Comparison of ENCODE assay signal across 10 cellular contexts in the genomic region with DNA sequence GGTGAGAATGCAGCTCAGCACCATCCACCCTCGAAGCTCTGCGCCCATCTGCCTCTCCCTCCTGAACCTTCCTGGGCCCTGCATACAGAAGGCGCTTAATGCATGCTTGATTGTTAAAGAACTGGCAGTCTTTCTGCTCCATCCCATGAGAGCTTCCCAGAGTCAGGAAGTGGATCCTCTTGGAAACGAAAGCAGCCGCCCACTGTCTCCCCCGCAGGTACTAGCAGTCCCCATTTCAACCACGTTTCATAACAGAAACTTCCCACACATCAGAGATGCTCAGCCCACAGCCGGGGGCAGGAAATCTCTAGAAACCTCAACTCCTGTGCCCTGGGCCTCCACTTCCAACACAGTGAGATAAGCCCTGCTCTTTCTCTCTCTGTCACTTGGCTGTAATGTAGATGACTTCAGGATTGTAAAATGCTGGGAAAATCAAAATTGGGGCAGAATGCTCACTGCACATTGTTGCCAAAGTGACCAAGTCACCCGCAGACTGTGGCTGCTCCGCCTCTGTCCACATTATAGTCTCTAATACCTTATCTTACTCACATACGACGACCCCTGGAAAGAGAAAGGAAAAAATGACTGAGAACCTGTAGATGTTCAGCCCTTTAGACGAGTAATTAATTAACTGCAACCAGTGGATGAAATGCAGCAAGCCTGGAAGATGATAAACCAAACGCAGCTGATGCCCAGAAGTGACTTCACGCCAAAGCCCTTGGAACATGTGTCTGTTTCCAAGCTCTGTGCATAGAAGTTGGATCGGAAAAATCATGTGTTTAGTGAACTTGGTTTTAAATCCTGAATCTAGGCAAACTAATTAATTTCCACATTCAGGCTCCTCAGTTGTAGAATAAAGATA. TPM values are rescaled to one million over a fixed set of nuclear protein-coding genes. Genes with fewer than 3 reads are reported as not detected.
A peak's percentile ranks its signal among the peaks of the same experiment; 100 is the strongest.
DNase-seq lines count a peak whose midpoint lies in the region; ATAC-seq, FAIRE-seq and TF ChIP-seq lines count a peak whose summit lies in the region.
"Had no signal": no experiment of that assay in that cellular context is flagged by ENCODE, and none has a peak within 500 bp of the region (broad histone marks: within the 10 kb centered on the region; RNA-seq: fewer than 3 reads in every experiment).

No MANE protein-coding gene starts in this region.

- no peaks in the 10 kb centered on the region for H3K9me2 ChIP-seq in SK-N-SH

- ATAC-seq in HG02642 (IDR thresholded peaks at IDR 0.05; ENCODE audit: poor library complexity, unreplicated experiment), result peak; percentile 45
- no peak for ATAC-seq in GM19455 (IDR thresholded peaks at IDR 0.05; ENCODE audit: unreplicated experiment)
- ATAC-seq: mucosa of descending colon had no signal

- H3K36me3 Mint-ChIP-seq in activated naive CD8-positive, alpha-beta T cell, result no peaks in the 10 kb centered on the region

- no peak overlapping the region for H3K27ac Mint-ChIP-seq in activated naive CD8-positive, alpha-beta T cell

- no peaks in the 10 kb centered on the region for H3K9me3 Mint-ChIP-seq in activated naive CD8-positive, alpha-beta T cell (ENCODE audit: low read depth)

- no peak for TF ChIP-seq RAD21 in SK-N-SH (IDR thresholded peaks at IDR 0.05; ENCODE audit: low read length)

- H3K27ac ChIP-seq in BLaER1, result no peak overlapping the region
- H3K27ac ChIP-seq in SK-N-SH (ENCODE audit: low read depth in 2 of 2, low read length in 1 of 2), result peak overlapping the region in 1 of 2 experiments; percentile 23; a peak in 1 of 4 replicates

- H3K4me3 ChIP-seq in BLaER1 (no peak overlapping the region), SK-N-SH (ENCODE audit: low read depth in 2 of 2, low read length in 1 of 2) (no peak overlapping the region)
- H3K4me3 ChIP-seq: mucosa of descending colon had no signal

- H3K9ac ChIP-seq in BLaER1, result no peak overlapping the region
- no peak overlapping the region for H3K9ac ChIP-seq in SK-N-SH

- H3K9me3 ChIP-seq in BLaER1 (no peaks in the 10 kb centered on the region), SK-N-SH (no peaks in the 10 kb centered on the region)
- H3K9me3 ChIP-seq: mucosa of descending colon had no signal

- no peak overlapping the region for H2AFZ ChIP-seq in SK-N-SH (ENCODE audit: low read depth)

- H3K27me3 ChIP-seq in BLaER1, result no peaks in the 10 kb centered on the region
- no peaks in the 10 kb centered on the region for H3K27me3 ChIP-seq in SK-N-SH (ENCODE audit: insufficient read depth)

- H3K4me1 Mint-ChIP-seq in activated naive CD8-positive, alpha-beta T cell (ENCODE audit: low read depth), result peaks cover 25% of the 10 kb centered on the region

- POLR2A ChIA-PET in SK-N-SH (lab: Yijun Ruan, JAX), result no interaction called here

- DNase-seq in kidney tubule cell (ENCODE audit: low spot score) (peak; percentile 60), NCI-H1436 (lab: John Stamatoyannopoulos, UW) (no peak), SK-N-SH (no peak), HTR-8/SVneo (ENCODE audit: insufficient read length, low spot score) (no peak)
- DNase-seq: mucosa of descending colon, SIG-M5 had no signal

- H4K20me1 ChIP-seq in BLaER1 (no peaks in the 10 kb centered on the region), SK-N-SH (ENCODE audit: insufficient read depth) (no peaks in the 10 kb centered on the region)

- H3K4me1 ChIP-seq in BLaER1 (peaks cover 43% of the 10 kb centered on the region), SK-N-SH (ENCODE audit: control insufficient read depth in 1 of 2, insufficient read depth in 2 of 2, low read depth in 1 of 2, low read length in 1 of 2) (peaks cover 0 to 34% of the 10 kb centered on the region in 2 experiments; a peak in 1 of 4 replicates)

- TF ChIP-seq EP300 in SK-N-SH (IDR thresholded peaks at IDR 0.05; ENCODE audit: borderline replicate concordance in 1 of 2, low read depth in 1 of 2, low read length in 1 of 2), result no peak

- TF ChIP-seq CTCF in SK-N-SH (IDR thresholded peaks at IDR 0.05), result no peak

- WGBS in SK-N-SH (ENCODE audit: low lambda C conversion rate), result 87% methylated on average over 16 of the region's 16 CpGs

- H3K4me2 ChIP-seq in BLaER1 (peak overlapping the region; percentile 68), SK-N-SH (no peak overlapping the region)

- H3K4me3 Mint-ChIP-seq in activated naive CD8-positive, alpha-beta T cell, result peak overlapping the region; percentile 48

- H3F3A ChIP-seq in SK-N-SH (replicated peaks; ENCODE audit: insufficient read depth), result no peaks in the 10 kb centered on the region

- H3K27me3 Mint-ChIP-seq in activated naive CD8-positive, alpha-beta T cell, result peaks cover 7% of the 10 kb centered on the region

- H3K36me3 ChIP-seq in BLaER1 (no peaks in the 10 kb centered on the region), SK-N-SH (replicated peaks in 1 of 2; ENCODE audit: control insufficient read depth in 1 of 2, insufficient read depth in 2 of 2, low read length in 1 of 2) (peaks cover 0 to 6% of the 10 kb centered on the region in 2 experiments)

- no peak for FAIRE-seq in HTR-8/SVneo (lab: Jason Lieb, UNC)

- peaks cover 6% of the 10 kb centered on the region; the same call in 1 of the 2 replicates for H3K79me2 ChIP-seq in SK-N-SH (ENCODE audit: insufficient read depth)

- CTCF ChIA-PET in SK-N-SH (lab: Yijun Ruan, JAX), result interaction anchor here (0.6 to 2.0 kb wide), 5 partner anchors 13 to 1039 kb away, joined by 3 to 6 read pairs (median 3); no protein-coding TSS in a partner anchor

TF ChIP-seq in SK-N-SH, 30 proteins besides CTCF, POLR2A, EP300 and RAD21:
- TF ChIP-seq NFIC (IDR thresholded peaks at IDR 0.05; ENCODE audit: borderline replicate concordance) (no peak), MEF2A (IDR thresholded peaks at IDR 0.05; ENCODE audit: borderline replicate concordance, low read depth) (no peak), TAF1 (IDR thresholded peaks at IDR 0.05; ENCODE audit: borderline replicate concordance, low read depth, low read length) (no peak), RXRA (IDR thresholded peaks at IDR 0.05; ENCODE audit: borderline replicate concordance, low read depth) (no peak), GABPA (IDR thresholded peaks at IDR 0.05; ENCODE audit: low read depth) (no peak), GATA2 (CRISPR knock-in tag; IDR thresholded peaks at IDR 0.05) (no peak), POLR2AphosphoS5 (IDR thresholded peaks at IDR 0.05; ENCODE audit: low read depth, low read length) (no peak)
- TF ChIP-seq, protein P1, sequence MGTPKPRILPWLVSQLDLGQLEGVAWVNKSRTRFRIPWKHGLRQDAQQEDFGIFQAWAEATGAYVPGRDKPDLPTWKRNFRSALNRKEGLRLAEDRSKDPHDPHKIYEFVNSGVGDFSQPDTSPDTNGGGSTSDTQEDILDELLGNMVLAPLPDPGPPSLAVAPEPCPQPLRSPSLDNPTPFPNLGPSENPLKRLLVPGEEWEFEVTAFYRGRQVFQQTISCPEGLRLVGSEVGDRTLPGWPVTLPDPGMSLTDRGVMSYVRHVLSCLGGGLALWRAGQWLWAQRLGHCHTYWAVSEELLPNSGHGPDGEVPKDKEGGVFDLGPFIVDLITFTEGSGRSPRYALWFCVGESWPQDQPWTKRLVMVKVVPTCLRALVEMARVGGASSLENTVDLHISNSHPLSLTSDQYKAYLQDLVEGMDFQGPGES (IDR thresholded peaks at IDR 0.05; ENCODE audit: low read depth, low read length), result no peak

RNA-seq across cellular contexts. Expression of a gene that starts 28.5 kb away (rescaled TPM):
- 109 and 127 TPM in 2 replicates for polyA plus RNA-seq in SK-N-SH (2012; rRNA removed)
- 93.7 and 103 TPM in 2 replicates for polyA plus RNA-seq in SK-N-SH (2012; cell fraction: cytosol; rRNA removed)
- polyA plus RNA-seq in SK-N-SH (2012; cell fraction: nucleus; rRNA removed), result 123 and 155 TPM in 2 replicates
